In the genomic region with DNA sequence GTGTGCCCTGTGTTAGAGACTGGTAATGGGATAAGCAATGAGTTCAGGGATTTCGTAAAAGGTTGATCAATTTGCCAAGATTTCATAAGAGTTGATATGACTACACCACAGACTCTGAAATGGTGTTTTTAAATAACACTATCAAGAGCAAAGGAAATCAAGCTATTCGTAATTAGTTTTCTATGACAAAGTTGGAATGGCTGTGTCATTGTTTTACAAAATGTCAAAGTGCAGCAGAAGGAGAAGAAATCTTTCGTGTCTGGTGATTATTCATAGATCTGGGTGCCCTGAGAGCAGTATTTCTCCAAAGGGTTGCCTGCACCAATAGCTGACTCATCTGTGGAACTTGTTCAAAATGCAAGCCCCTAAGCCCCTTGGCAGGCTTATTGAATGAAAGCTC, we compare ENCODE assay signal across 12 cellular contexts.
DNase-seq lines count a peak whose midpoint lies in the region; ATAC-seq and TF ChIP-seq lines count a peak whose summit lies in the region.
"Had no signal": no experiment of that assay in that cellular context is flagged by ENCODE, and none has a peak within 500 bp of the region (broad histone marks: within the 10 kb centered on the region; RNA-seq: fewer than 3 reads in every experiment).

No MANE protein-coding gene starts in this region.

- H3K27me3 ChIP-seq in IMR-90 (ENCODE audit: control insufficient read depth, insufficient read depth, low read length) = peaks cover 2% of the 10 kb centered on the region; the same call in 1 of the 2 replicates
- no peaks in the 10 kb centered on the region for H3K27me3 ChIP-seq in Karpas-422 (ENCODE audit: low read length)
- H3K27me3 ChIP-seq: tibial nerve had no signal

- BruUV-seq in IMR-90 (replicated peaks; lab: Mats Ljungman, UMichigan) = no TSS peak

- no peak for TF ChIP-seq RAD21 in IMR-90 (IDR thresholded peaks at IDR 0.05; ENCODE audit: low read length)

- H3K14ac ChIP-seq in IMR-90 (replicated peaks; ENCODE audit: low read depth, low read length) = no peak overlapping the region

- no peaks in the 10 kb centered on the region for H3K79me1 ChIP-seq in IMR-90 (ENCODE audit: low read depth in 1 of 2, low read length in 2 of 2)

- H3K36me3 ChIP-seq in IMR-90 (ENCODE audit: control insufficient read depth, insufficient read depth, low read length) = no peaks in the 10 kb centered on the region
- H3K36me3 ChIP-seq in Karpas-422 (ENCODE audit: insufficient read depth, low read length) = no peaks in the 10 kb centered on the region
- H3K36me3 ChIP-seq: tibial nerve had no signal

- ATAC-seq in activated CD4-positive, CD25-positive, alpha-beta regulatory T cell treated with anti-CD3 and anti-CD28 coated beads, Interleukin-2, amount 50 U/mL, for 24 hours = peak; percentile 33 to 49
- ATAC-seq in HG02610 (IDR thresholded peaks at IDR 0.05; ENCODE audit: unreplicated experiment) = peak; percentile 51
- no peak for ATAC-seq in IMR-90 (ENCODE audit: low read depth)

- no peak overlapping the region for H3K56ac ChIP-seq in IMR-90 (ENCODE audit: extremely low read depth, insufficient read depth, low read length)

- H3K4me2 ChIP-seq in IMR-90 (ENCODE audit: low read depth, low read length) (no peak overlapping the region), Karpas-422 (ENCODE audit: low read depth, low read length, poor library complexity, severe bottlenecking) (no peak overlapping the region)

- DNase-seq in activated CD4-positive, CD25-positive, alpha-beta regulatory T cell treated with anti-CD3 and anti-CD28 coated beads, Interleukin-2, amount 50 U/mL, for 72 hours = no peak
- DNase-seq in IMR-90 (peak; percentile 39), retinal pigment epithelial cell (ENCODE audit: low read depth) (peak; percentile 40), NCI-H2196 (lab: John Stamatoyannopoulos, UW; ENCODE audit: unreplicated experiment) (no peak), Karpas-422 (no peak), substantia nigra (lab: John Stamatoyannopoulos, UW) (no peak)
- DNase-seq: NCI-H446 treated with DMSO at 0.1 percent for 48 hours, T-helper 17 cell had no signal

- H2AFZ ChIP-seq in IMR-90 (replicated peaks; ENCODE audit: low read length, poor library complexity) (no peak overlapping the region), Karpas-422 (ENCODE audit: low read length) (no peak overlapping the region)

- H4K91ac ChIP-seq in IMR-90 (ENCODE audit: insufficient read depth, low read depth, low read length) = no peak overlapping the region

- TF ChIP-seq CTCF in IMR-90 (conservative IDR thresholded peaks at IDR 0.05; ENCODE audit: low read depth, low read length) = no peak
- no peak for TF ChIP-seq CTCF in retinal pigment epithelial cell (conservative IDR thresholded peaks at IDR 0.05; ENCODE audit: low read depth, low read length)

- H2AK5ac ChIP-seq in IMR-90 (ENCODE audit: low read depth, low read length) = no peak overlapping the region

- TF ChIP-seq POLR2A in IMR-90 (IDR thresholded peaks at IDR 0.05; ENCODE audit: low read depth, low read length) = no peak

- intact Hi-C loops in IMR-90 (cut with micrococcal nuclease) = no loop called here

- POLR2A ChIA-PET in IMR-90 (lab: Charles Lee; ENCODE audit: unreplicated experiment) = no interaction called here

- in situ Hi-C loops in IMR-90 (cut with MboI; ENCODE audit: low sequenced_read_pairs) = no loop called here

- H3K18ac ChIP-seq in IMR-90 (ENCODE audit: low read depth, low read length) = no peak overlapping the region

- WGBS in IMR-90 (ENCODE audit: extremely low coverage in 2 of 2, insufficient read length in 1 of 2), 2 experiments = no CpG with 5 or more reads among the region's 3 CpGs

- dilution Hi-C loops in IMR-90 (cut with HindIII; ENCODE audit: low sequenced_read_pairs, unreplicated experiment) = no loop called here

- no peak overlapping the region for H2BK5ac ChIP-seq in IMR-90 (ENCODE audit: low read depth, low read length, poor library complexity, severe bottlenecking)

- H4K20me1 ChIP-seq in IMR-90 (ENCODE audit: insufficient read depth, low read length) (no peaks in the 10 kb centered on the region), Karpas-422 (ENCODE audit: insufficient read depth, low read depth, low read length) (no peaks in the 10 kb centered on the region)

- no peak overlapping the region for H2BK120ac ChIP-seq in IMR-90 (ENCODE audit: low read depth, low read length)

- no peaks in the 10 kb centered on the region for H3K9me1 ChIP-seq in IMR-90 (ENCODE audit: insufficient read depth, low read length)

- H3K4me3 ChIP-seq in IMR-90 (ENCODE audit: insufficient read depth, low read depth, low read length) = no peak overlapping the region
- H3K4me3 ChIP-seq in retinal pigment epithelial cell (ENCODE audit: low read length) = no peak overlapping the region
- H3K4me3 ChIP-seq in Karpas-422 (ENCODE audit: low read length) = no peak overlapping the region
- H3K4me3 ChIP-seq: tibial nerve had no signal

- no peaks in the 10 kb centered on the region for H3K9me3 ChIP-seq in IMR-90 (ENCODE audit: control insufficient read depth, insufficient read depth, low read length)
- H3K9me3 ChIP-seq in Karpas-422 (ENCODE audit: low read length) = no peaks in the 10 kb centered on the region
- H3K9me3 ChIP-seq: tibial nerve had no signal

- H3K27ac ChIP-seq in IMR-90 (ENCODE audit: insufficient read depth, low read length) = no peak overlapping the region
- H3K27ac ChIP-seq in Karpas-422 (ENCODE audit: low read length) = no peak overlapping the region
- no peak overlapping the region for H3K27ac ChIP-seq in substantia nigra (ENCODE audit: low read depth, low read length, poor library complexity, severe bottlenecking)
- H3K27ac ChIP-seq: epithelial cell of prostate, tibial nerve had no signal

- no peaks in the 10 kb centered on the region for H3K79me2 ChIP-seq in Karpas-422 (ENCODE audit: low read length)

- H3K4me1 ChIP-seq in IMR-90 (ENCODE audit: control insufficient read depth, insufficient read depth, low read length) = 0 out of 2 replicates have a peak, but pooled peaks cover 1% of the 10 kb centered on the region
- no peaks in the 10 kb centered on the region for H3K4me1 ChIP-seq in Karpas-422 (ENCODE audit: low read length)

- H2AK9ac ChIP-seq in IMR-90 (replicated peaks; ENCODE audit: low read depth, low read length, poor library complexity) = no peak overlapping the region

- no peak overlapping the region for H3K4ac ChIP-seq in IMR-90 (ENCODE audit: low read depth, low read length)

- H4K5ac ChIP-seq in IMR-90 (ENCODE audit: low read depth, low read length) = no peak overlapping the region

- H4K8ac ChIP-seq in IMR-90 (ENCODE audit: low read depth in 2 of 2, low read length in 2 of 2) = no peak overlapping the region

- H3K9me2 ChIP-seq in Karpas-422 (replicated peaks; ENCODE audit: insufficient read depth, low read length) = no peaks in the 10 kb centered on the region

- no peak overlapping the region for H2BK15ac ChIP-seq in IMR-90 (ENCODE audit: low read depth, low read length)

- CTCF ChIA-PET in IMR-90 (lab: Yijun Ruan, JAX) = interaction anchor here (0.7 kb wide), 1 partner anchor 17 kb away, joined by 3 read pairs; no protein-coding TSS in a partner anchor

- H2BK20ac ChIP-seq in IMR-90 (ENCODE audit: low read depth, low read length) = no peak overlapping the region

- no peak overlapping the region for H3K23ac ChIP-seq in IMR-90 (ENCODE audit: low read depth, low read length)

- no peak overlapping the region for H3K9ac ChIP-seq in IMR-90 (ENCODE audit: low read depth, low read length)
- no peak overlapping the region for H3K9ac ChIP-seq in Karpas-422 (ENCODE audit: low read length)

TF ChIP-seq in IMR-90, 13 proteins besides CTCF, POLR2A, EP300 and RAD21:
- TF ChIP-seq NFE2L2 (IDR thresholded peaks at IDR 0.05; ENCODE audit: low read depth, low read length) (no peak), CEBPB (IDR thresholded peaks at IDR 0.05; ENCODE audit: low read depth, low read length) (0 out of 2 replicates have a peak, but pooled peaks have one; percentile 5)

Comparison
In these comparisons a context has a peak if more than half of its experiments do, and no peak if none do; other contexts are left out.
1. DNase-seq: peak in IMR-90 (single experiment) and retinal pigment epithelial cell (single experiment); none in activated CD4-positive, CD25-positive, alpha-beta regulatory T cell treated with anti-CD3 and anti-CD28 coated beads, Interleukin-2, amount 50 U/mL, for 72 hours (single experiment), NCI-H2196 (single experiment), Karpas-422 (single experiment) and substantia nigra (0 of 49).